Comparison of ENCODE assay signal across 1 cellular context in genomic region chr14:21734457-21735074, GRCh38.
TF ChIP-seq lines count a peak whose summit lies in the region.

No MANE protein-coding gene starts in this region.

TF ChIP-seq in GM23338, 12 proteins besides CTCF, POLR2A, EP300 and RAD21 (continued from another document):
- TF ChIP-seq ZNF462 (CRISPR knock-in tag; IDR thresholded peaks at IDR 0.05): no peak
- no peak for TF ChIP-seq CREB1 (CRISPR knock-in tag; IDR thresholded peaks at IDR 0.05; ENCODE audit: low read depth)
- no peak for TF ChIP-seq JUNB (IDR thresholded peaks at IDR 0.05; ENCODE audit: unreplicated experiment)
